21 cellular contexts compared by ENCODE assay signal in the genomic region with DNA sequence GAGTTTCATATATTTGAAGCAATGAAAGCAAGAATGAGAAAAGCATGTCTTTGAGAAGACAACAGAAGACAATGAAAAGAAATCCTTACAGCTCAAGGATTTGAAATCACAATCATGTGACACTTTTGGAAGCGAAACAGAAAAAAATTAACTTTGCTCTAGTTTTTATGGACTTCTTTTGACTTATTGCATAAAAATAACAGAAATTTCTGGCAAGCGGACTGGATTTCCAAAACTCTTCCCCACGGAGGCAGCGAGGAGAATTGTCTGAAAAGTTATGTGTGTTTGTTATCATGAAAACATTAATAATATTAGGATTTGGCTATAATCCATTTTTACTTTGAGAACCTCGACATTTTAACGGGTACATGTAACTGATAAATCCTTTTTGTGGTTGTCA.
"Had no signal": no experiment of that assay in that cellular context is flagged by ENCODE, and none has a peak within 500 bp of the region (broad histone marks: within the 10 kb centered on the region; RNA-seq: fewer than 3 reads in every experiment).

No MANE protein-coding gene starts in this region.

- H3K9me3 Mint-ChIP-seq: endodermal cell had no signal

- H3K4me1 Mint-ChIP-seq: activated T-helper 17 cell treated with anti-CD3 and anti-CD28 coated beads, Interleukin-2, amount 50 U/mL, for 72 hours; endodermal cell had no signal

- H3K27me3 ChIP-seq: neutrophil, suprapubic skin, upper lobe of right lung had no signal

- H3K4me3 ChIP-seq: dorsolateral prefrontal cortex, mucosa of descending colon, skin epidermis, suprapubic skin, upper lobe of right lung had no signal

- DNase-seq: activated CD4-positive, alpha-beta T cell treated with anti-CD3 and anti-CD28 coated beads for 1 hour; activated CD4-positive, alpha-beta T cell treated with anti-CD3 and anti-CD28 coated beads, Interleukin-2, amount 50 U/mL, for 4 hours; activated naive CD4-positive, alpha-beta T cell treated with Interleukin-2 at 50 U/mL for 16 hours; dorsolateral prefrontal cortex; endodermal cell; foreskin melanocyte; mammary epithelial cell; mucosa of descending colon; naive thymus-derived CD4-positive, alpha-beta T cell; SK-N-SH; stimulated activated CD4-positive, alpha-beta T cell treated with anti-CD3 and anti-CD28 coated beads, Interleukin-15, amount 100 ng/mL, for 24 hours; stimulated activated CD4-positive, alpha-beta T cell treated with anti-CD3 and anti-CD28 coated beads, Interleukin-4, amount 100 ng/mL, for 24 hours; stimulated activated naive CD4-positive, alpha-beta T cell treated with Interleukin-2 at 50 U/mL for 16 hours; T-helper 1 cell; T1000; upper lobe of right lung had no signal

- H3K27ac Mint-ChIP-seq: activated T-helper 17 cell treated with anti-CD3 and anti-CD28 coated beads, Interleukin-2, amount 50 U/mL, for 72 hours; endodermal cell; naive thymus-derived CD4-positive, alpha-beta T cell had no signal

- H3K36me3 ChIP-seq: neutrophil, suprapubic skin, upper lobe of right lung had no signal

- H3K27ac ChIP-seq: dorsolateral prefrontal cortex, neutrophil, upper lobe of right lung, VCaP had no signal

- H3K36me3 Mint-ChIP-seq: naive thymus-derived CD4-positive, alpha-beta T cell had no signal

- H3K4me3 Mint-ChIP-seq: activated T-helper 17 cell treated with anti-CD3 and anti-CD28 coated beads, Interleukin-2, amount 50 U/mL, for 72 hours; endodermal cell; naive thymus-derived CD4-positive, alpha-beta T cell had no signal

- ATAC-seq: activated T-helper 17 cell treated with anti-CD3 and anti-CD28 coated beads, Interleukin-2, amount 50 U/mL, for 72 hours; mucosa of descending colon; naive thymus-derived CD4-positive, alpha-beta T cell; upper lobe of right lung had no signal

- H3K9me3 ChIP-seq: mucosa of descending colon, neutrophil, SK-N-SH, suprapubic skin, upper lobe of right lung had no signal
